ENCODE assay signal across 1 cellular context in the genomic region with DNA sequence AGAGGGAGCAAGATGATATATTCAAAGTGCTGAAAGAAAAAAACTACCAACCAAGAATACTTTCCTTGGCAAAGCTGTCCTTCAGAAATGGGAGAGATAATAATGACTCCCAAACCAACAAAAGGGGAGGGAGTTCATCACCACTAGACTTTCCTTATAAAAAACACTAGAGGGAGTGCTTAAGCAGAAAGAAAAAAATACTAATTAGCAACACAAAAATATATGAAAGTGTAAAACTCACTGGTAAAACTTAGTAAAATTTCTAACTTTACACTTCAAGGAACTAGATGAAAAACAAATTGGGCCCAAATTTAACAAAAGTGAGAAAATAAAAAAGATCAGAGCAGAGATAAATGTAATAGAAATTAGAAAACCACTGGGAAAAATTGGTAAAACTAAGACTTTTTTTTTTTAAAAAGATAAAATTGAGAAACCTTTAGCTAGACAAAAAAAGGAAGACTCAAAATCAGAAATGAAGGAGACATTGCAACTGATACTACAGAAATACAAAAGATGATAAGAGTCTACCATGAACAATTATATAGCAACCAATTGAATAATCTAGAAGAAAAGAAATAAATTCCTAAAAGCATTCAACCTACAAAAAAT.
TF ChIP-seq lines count a peak whose summit lies in the region.

No MANE protein-coding gene starts in this region.

TF ChIP-seq in GM12878, 131 proteins besides CTCF, POLR2A, EP300 and RAD21 (continued from another document):
- TF ChIP-seq, protein P1, sequence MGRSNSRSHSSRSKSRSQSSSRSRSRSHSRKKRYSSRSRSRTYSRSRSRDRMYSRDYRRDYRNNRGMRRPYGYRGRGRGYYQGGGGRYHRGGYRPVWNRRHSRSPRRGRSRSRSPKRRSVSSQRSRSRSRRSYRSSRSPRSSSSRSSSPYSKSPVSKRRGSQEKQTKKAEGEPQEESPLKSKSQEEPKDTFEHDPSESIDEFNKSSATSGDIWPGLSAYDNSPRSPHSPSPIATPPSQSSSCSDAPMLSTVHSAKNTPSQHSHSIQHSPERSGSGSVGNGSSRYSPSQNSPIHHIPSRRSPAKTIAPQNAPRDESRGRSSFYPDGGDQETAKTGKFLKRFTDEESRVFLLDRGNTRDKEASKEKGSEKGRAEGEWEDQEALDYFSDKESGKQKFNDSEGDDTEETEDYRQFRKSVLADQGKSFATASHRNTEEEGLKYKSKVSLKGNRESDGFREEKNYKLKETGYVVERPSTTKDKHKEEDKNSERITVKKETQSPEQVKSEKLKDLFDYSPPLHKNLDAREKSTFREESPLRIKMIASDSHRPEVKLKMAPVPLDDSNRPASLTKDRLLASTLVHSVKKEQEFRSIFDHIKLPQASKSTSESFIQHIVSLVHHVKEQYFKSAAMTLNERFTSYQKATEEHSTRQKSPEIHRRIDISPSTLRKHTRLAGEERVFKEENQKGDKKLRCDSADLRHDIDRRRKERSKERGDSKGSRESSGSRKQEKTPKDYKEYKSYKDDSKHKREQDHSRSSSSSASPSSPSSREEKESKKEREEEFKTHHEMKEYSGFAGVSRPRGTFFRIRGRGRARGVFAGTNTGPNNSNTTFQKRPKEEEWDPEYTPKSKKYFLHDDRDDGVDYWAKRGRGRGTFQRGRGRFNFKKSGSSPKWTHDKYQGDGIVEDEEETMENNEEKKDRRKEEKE (IDR thresholded peaks at IDR 0.05): no peak
- no peak for TF ChIP-seq JUNB (IDR thresholded peaks at IDR 0.05)
- TF ChIP-seq EGR1 (IDR thresholded peaks at IDR 0.05; ENCODE audit: borderline replicate concordance in 1 of 2, low read depth in 2 of 2, low read length in 2 of 2): no peak
